Comparison of ENCODE assay signal across 1 cellular context in the genomic region with DNA sequence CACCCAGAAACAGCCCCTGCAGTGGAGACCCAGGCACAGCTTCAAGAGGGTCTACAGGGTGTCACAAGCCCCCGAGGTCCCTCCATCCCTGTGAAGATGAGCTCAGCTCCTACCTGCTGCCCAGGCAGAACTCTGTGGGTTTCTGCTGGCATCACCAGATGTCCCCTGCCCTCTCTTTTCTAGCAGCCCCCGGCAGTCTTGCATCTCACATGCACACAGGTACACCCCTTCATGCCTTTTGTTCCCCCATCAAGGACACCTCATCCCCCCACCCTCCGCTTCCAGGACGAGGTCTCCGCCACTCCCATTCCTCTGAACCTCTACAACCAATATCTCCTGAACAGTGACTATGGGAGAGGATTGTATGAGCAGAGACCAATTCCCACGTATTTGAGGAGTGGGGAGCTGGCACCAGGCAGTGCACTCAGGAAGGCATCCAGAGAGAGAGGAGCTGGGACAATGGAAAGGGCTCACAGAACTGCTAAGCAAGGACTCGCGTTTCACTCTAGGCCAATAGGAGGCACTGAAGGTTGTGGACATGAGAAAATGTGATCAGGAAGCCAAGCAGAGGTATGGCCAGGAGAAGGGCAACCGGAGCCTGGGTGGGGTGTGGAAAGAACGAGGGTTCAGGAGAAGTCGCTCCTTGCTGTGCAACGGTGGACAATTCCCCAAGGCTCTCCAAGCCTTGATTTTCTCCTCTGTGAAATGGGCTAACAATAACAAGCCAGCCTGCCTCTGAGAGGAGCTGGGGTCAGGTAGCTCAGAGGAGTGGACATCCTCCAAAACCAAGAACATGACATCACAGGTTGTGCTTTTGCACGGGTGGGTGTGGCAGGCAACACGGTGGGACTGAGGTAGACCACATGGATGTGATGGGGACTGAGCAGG.
TF ChIP-seq lines count a peak whose summit lies in the region.

No MANE protein-coding gene starts in this region.

TF ChIP-seq in WTC11, 78 proteins besides CTCF, POLR2A, EP300 and RAD21 (continued from another document):
- TF ChIP-seq, protein P1, sequence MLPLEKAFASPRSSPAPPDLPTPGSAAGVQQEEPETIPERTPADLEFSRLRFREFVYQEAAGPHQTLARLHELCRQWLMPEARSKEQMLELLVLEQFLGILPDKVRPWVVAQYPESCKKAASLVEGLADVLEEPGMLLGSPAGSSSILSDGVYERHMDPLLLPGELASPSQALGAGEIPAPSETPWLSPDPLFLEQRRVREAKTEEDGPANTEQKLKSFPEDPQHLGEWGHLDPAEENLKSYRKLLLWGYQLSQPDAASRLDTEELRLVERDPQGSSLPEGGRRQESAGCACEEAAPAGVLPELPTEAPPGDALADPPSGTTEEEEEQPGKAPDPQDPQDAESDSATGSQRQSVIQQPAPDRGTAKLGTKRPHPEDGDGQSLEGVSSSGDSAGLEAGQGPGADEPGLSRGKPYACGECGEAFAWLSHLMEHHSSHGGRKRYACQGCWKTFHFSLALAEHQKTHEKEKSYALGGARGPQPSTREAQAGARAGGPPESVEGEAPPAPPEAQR (CRISPR knock-in tag; IDR thresholded peaks at IDR 0.05): no peak
